In genomic region chr7:151386301-151387160, GRCh38 we compare ENCODE assay signal across 1 cellular context.
TF ChIP-seq lines count a peak whose summit lies in the region.

No MANE protein-coding gene starts in this region.

TF ChIP-seq in H1, 55 proteins besides CTCF, POLR2A, EP300 and RAD21:
- TF ChIP-seq SIRT6 (IDR thresholded peaks at IDR 0.05; ENCODE audit: low read length) (no peak), SP2 (IDR thresholded peaks at IDR 0.05; ENCODE audit: low read length) (no peak), SRF (IDR thresholded peaks at IDR 0.05; ENCODE audit: low read depth, low read length) (no peak), NRF1 (IDR thresholded peaks at IDR 0.05; ENCODE audit: low read depth, low read length) (no peak), RBBP5 (IDR thresholded peaks at IDR 0.05; ENCODE audit: borderline replicate concordance, low read depth, low read length) (no peak), TAF7 (optimal IDR thresholded peaks at IDR 0.05; ENCODE audit: borderline replicate concordance, low read depth, low read length) (no peak), CTBP2 (IDR thresholded peaks at IDR 0.05; ENCODE audit: borderline replicate concordance, insufficient read depth, insufficient read length, low read length) (no peak), BRCA1 (IDR thresholded peaks at IDR 0.05; ENCODE audit: low read depth, low read length) (no peak), TBP (IDR thresholded peaks at IDR 0.05; ENCODE audit: low read depth, low read length) (no peak), GABPA (IDR thresholded peaks at IDR 0.05; ENCODE audit: borderline replicate concordance, insufficient read depth, low read length) (no peak), TCF12 (IDR thresholded peaks at IDR 0.05; ENCODE audit: low read depth, low read length) (no peak), FOSL1 (IDR thresholded peaks at IDR 0.05; ENCODE audit: insufficient read depth, low read depth, low read length) (no peak)
